11 cellular contexts compared by ENCODE assay signal in the genomic region with DNA sequence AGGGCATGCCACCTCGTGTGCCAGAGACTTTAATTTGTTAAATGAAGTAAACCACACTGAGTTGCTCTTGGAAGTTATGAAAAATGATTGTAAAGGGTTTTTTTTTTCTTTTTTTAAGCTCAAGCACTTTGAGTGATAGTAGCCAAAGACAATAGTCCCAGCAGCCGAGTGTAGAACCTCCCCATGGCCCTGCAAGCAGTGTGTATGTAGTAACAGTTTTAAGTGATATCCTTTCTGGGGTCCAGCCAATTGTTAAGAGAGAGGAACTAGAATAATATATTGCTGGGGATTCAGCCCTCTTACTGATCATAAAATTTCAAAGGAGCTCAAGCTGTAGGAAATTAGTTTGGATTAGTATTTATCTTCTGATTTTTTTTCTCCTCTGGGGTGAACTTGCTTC. TPM values are rescaled to one million over a fixed set of nuclear protein-coding genes. Genes with fewer than 3 reads are reported as not detected.
"Had no signal": no experiment of that assay in that cellular context is flagged by ENCODE, and none has a peak within 500 bp of the region (broad histone marks: within the 10 kb centered on the region; RNA-seq: fewer than 3 reads in every experiment).

No MANE protein-coding gene starts in this region.

- H3K27me3 ChIP-seq: sigmoid colon, thyroid gland had no signal

- H3K4me3 ChIP-seq: psoas muscle, sigmoid colon, thyroid gland had no signal

- H3K9me3 ChIP-seq: sigmoid colon, thyroid gland had no signal

- H3K27ac ChIP-seq: epithelial cell of prostate, psoas muscle, sigmoid colon, thyroid gland, VCaP had no signal

- H3K36me3 ChIP-seq: sigmoid colon, thyroid gland had no signal

- H3K4me1 ChIP-seq: psoas muscle, sigmoid colon had no signal

- DNase-seq: activated CD4-positive, alpha-beta T cell treated with anti-CD3 and anti-CD28 coated beads for 1 hour; activated CD4-positive, alpha-beta T cell treated with anti-CD3 and anti-CD28 coated beads, Interleukin-2, amount 50 U/mL, for 48 hours; activated naive CD4-positive, alpha-beta T cell treated with anti-CD3 and anti-CD28 coated beads for 36 hours; activated T-cell treated with anti-CD3 and anti-CD28 coated beads, Interleukin-2, amount 50 U/mL, for 1 hour; psoas muscle; sigmoid colon; T-helper 1 cell; thyroid gland had no signal

RNA-seq across cellular contexts. Expression of a gene that starts 43.1 kb away (rescaled TPM):
- total RNA-seq: activated T-helper 2 cell treated with anti-CD3 and anti-CD28 coated beads, Interferon-gamma antibody, Interleukin-2, Interleukin-4, amounts not matched to agents 10 μg/mL and 5 μg/mL and 100 μg/mL, durations not matched to agents 14 hours and 24 hours and 36 hours had no signal
